14 cellular contexts compared by ENCODE assay signal in genomic region chr15:33701304-33701696, GRCh38.
DNase-seq lines count a peak whose midpoint lies in the region; FAIRE-seq and TF ChIP-seq lines count a peak whose summit lies in the region.
"Had no signal": no experiment of that assay in that cellular context is flagged by ENCODE, and none has a peak within 500 bp of the region (broad histone marks: within the 10 kb centered on the region; RNA-seq: fewer than 3 reads in every experiment).

No MANE protein-coding gene starts in this region.

- no peak overlapping the region for H2AFZ ChIP-seq in PC-9

- no peaks in the 10 kb centered on the region for H3K4me1 ChIP-seq in PC-9 (replicated peaks; ENCODE audit: insufficient read depth)

- no peak overlapping the region for H3K4me3 ChIP-seq in bronchial epithelial cell (ENCODE audit: low read depth, low read length)
- H3K4me3 ChIP-seq in PC-9: no peak overlapping the region
- H3K4me3 ChIP-seq: ovary, thyroid gland had no signal

- no peaks in the 10 kb centered on the region for H3K9me3 ChIP-seq in PC-9 (ENCODE audit: insufficient read depth, low read depth)
- H3K9me3 ChIP-seq: ovary, thyroid gland had no signal

- H3K36me3 Mint-ChIP-seq in activated CD4-positive, alpha-beta T cell treated with anti-CD3 and anti-CD28 coated beads, Interleukin-2, amount 10 ng/mL, durations not matched to agents 7 days and 5 days (ENCODE audit: low read depth): no peaks in the 10 kb centered on the region
- H3K36me3 Mint-ChIP-seq: natural killer cell had no signal

- H3K27me3 ChIP-seq in bronchial epithelial cell (ENCODE audit: control insufficient read depth, insufficient read depth, low read length): peaks cover 3% of the 10 kb centered on the region
- no peaks in the 10 kb centered on the region for H3K27me3 ChIP-seq in PC-9 (ENCODE audit: insufficient read depth, low read depth)
- H3K27me3 ChIP-seq: ovary, thyroid gland had no signal

- H3K4me3 Mint-ChIP-seq in activated CD4-positive, alpha-beta T cell treated with anti-CD3 and anti-CD28 coated beads, Interleukin-2, amount 10 ng/mL, durations not matched to agents 7 days and 5 days: no peak overlapping the region
- H3K4me3 Mint-ChIP-seq: natural killer cell had no signal

- CTCF ChIA-PET in PC-9 (lab: Charles Lee): interaction anchor here (0.6 to 2.4 kb wide), 8 partner anchors 22 to 687 kb away, joined by 3 to 50 read pairs (median 4); no protein-coding TSS in a partner anchor
- CTCF ChIA-PET in activated CD4-positive, alpha-beta T cell treated with anti-CD3 and anti-CD28 coated beads, Interleukin-2, amount 10 ng/mL, durations not matched to agents 7 days and 5 days (lab: Charles Lee): interaction anchor here (1.1 to 1.3 kb wide), 4 partner anchors 8 to 615 kb away, joined by 3 to 5 read pairs (median 3); no protein-coding TSS in a partner anchor

- H3K4me1 Mint-ChIP-seq in activated CD4-positive, alpha-beta T cell treated with anti-CD3 and anti-CD28 coated beads, Interleukin-2, amount 10 ng/mL, durations not matched to agents 7 days and 5 days: no peaks in the 10 kb centered on the region

- POLR2A ChIA-PET in PC-9 (lab: Charles Lee; ENCODE audit: unreplicated experiment): no interaction called here
- POLR2A ChIA-PET in activated CD4-positive, alpha-beta T cell treated with anti-CD3 and anti-CD28 coated beads, Interleukin-2, amount 10 ng/mL, durations not matched to agents 7 days and 5 days (lab: Charles Lee): no interaction called here

- TF ChIP-seq CTCF in bronchial epithelial cell (IDR thresholded peaks at IDR 0.05; ENCODE audit: insufficient read depth, low read length, severe bottlenecking) (peak; percentile 23), PC-9 (conservative IDR thresholded peaks at IDR 0.05) (no peak)

- no peaks in the 10 kb centered on the region for H3K79me2 ChIP-seq in PC-9 (ENCODE audit: low read depth)

- FAIRE-seq in bronchial epithelial cell (lab: Jason Lieb, UNC): no peak
- FAIRE-seq: TTC549 had no signal

- H3K4me2 ChIP-seq in PC-9: no peak overlapping the region

- H3K9me2 ChIP-seq in PC-9 (ENCODE audit: insufficient read depth): no peaks in the 10 kb centered on the region

- no peak overlapping the region for H3K27ac Mint-ChIP-seq in activated CD4-positive, alpha-beta T cell treated with anti-CD3 and anti-CD28 coated beads, Interleukin-2, amount 10 ng/mL, durations not matched to agents 7 days and 5 days
- H3K27ac Mint-ChIP-seq: natural killer cell had no signal

- H3K36me3 ChIP-seq in bronchial epithelial cell (ENCODE audit: control insufficient read depth, insufficient read depth, low read length) (no peaks in the 10 kb centered on the region), PC-9 (ENCODE audit: low read depth) (no peaks in the 10 kb centered on the region)
- H3K36me3 ChIP-seq: ovary, thyroid gland had no signal

- no peak overlapping the region for H3K27ac ChIP-seq in PC-9
- H3K27ac ChIP-seq: ovary, thyroid gland had no signal

- intact Hi-C loops in PC-9 (cut with micrococcal nuclease; ENCODE audit: unreplicated experiment): loop anchor here (10.0 kb wide), 1 partner anchor 616 kb away; no protein-coding TSS in a partner anchor

- no peaks in the 10 kb centered on the region for H3K9me3 Mint-ChIP-seq in activated CD4-positive, alpha-beta T cell treated with anti-CD3 and anti-CD28 coated beads, Interleukin-2, amount 10 ng/mL, durations not matched to agents 7 days and 5 days
- H3K9me3 Mint-ChIP-seq: natural killer cell had no signal

- no peaks in the 10 kb centered on the region for H3F3A ChIP-seq in PC-9 (ENCODE audit: insufficient read depth, low read depth)

- DNase-seq in ELR (ENCODE audit: low read depth) (peak; percentile 18), OCI-M1 (lab: John Stamatoyannopoulos, UW) (peak; percentile 3), bronchial epithelial cell (ENCODE audit: low read depth) (no peak), kidney glomerular epithelial cell (lab: John Stamatoyannopoulos, UW) (peak; percentile 17), NOMO-1 treated with dmso at 0.1 percent for 144 hours (lab: John Stamatoyannopoulos, UW; ENCODE audit: unreplicated experiment) (no peak), PC-9 (no peak), NCI-H146 treated with DMSO at 0.1 percent for 48 hours (lab: John Stamatoyannopoulos, UW; ENCODE audit: unreplicated experiment) (no peak)
- DNase-seq in activated CD4-positive, alpha-beta T cell treated with anti-CD3 and anti-CD28 coated beads, Interleukin-2, amount 10 ng/mL, durations not matched to agents 7 days and 5 days: no peak
- DNase-seq: cerebellar nuclear complex, NCI-H1436 treated with DMSO at 0.1 percent for 48 hours had no signal

- BruUV-seq in PC-9 (replicated peaks; lab: Mats Ljungman, UMichigan): no TSS peak

- H4K20me1 ChIP-seq in PC-9 (ENCODE audit: insufficient read depth): no peaks in the 10 kb centered on the region

- no peaks in the 10 kb centered on the region for H3K27me3 Mint-ChIP-seq in activated CD4-positive, alpha-beta T cell treated with anti-CD3 and anti-CD28 coated beads, Interleukin-2, amount 10 ng/mL, durations not matched to agents 7 days and 5 days

Comparison
In these comparisons a context has a peak if more than half of its experiments do, and no peak if none do; other contexts are left out.
1. DNase-seq: peak in ELR (single experiment), OCI-M1 (single experiment) and kidney glomerular epithelial cell (single experiment); none in bronchial epithelial cell (single experiment), NOMO-1 treated with dmso at 0.1 percent for 144 hours (single experiment), PC-9 (0 of 2), NCI-H146 treated with DMSO at 0.1 percent for 48 hours (single experiment) and activated CD4-positive, alpha-beta T cell treated with anti-CD3 and anti-CD28 coated beads, Interleukin-2, amount 10 ng/mL, durations not matched to agents 7 days and 5 days (single experiment).